28 cellular contexts compared by ENCODE assay signal in the genomic region with DNA sequence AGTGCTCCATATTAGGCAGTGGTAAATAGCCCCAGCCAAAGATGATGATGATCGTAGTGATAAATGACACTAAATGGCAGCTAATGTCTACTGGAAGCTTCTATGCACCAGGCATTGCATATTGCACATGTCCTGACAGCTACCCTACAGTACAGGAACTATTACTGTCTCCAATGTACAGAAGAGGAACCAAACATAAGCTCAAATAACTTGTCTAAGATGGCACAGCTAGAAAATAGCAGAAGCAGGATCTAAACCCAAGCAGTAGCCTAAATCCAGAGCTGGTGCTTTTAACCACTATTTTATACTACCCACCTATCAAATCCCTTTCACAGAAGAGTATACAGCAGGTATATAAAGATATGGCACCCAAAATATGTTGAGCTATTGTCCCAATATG. TPM values are rescaled to one million over a fixed set of nuclear protein-coding genes. Genes with fewer than 3 reads are reported as not detected.
DNase-seq lines count a peak whose midpoint lies in the region; ATAC-seq and FAIRE-seq lines count a peak whose summit lies in the region.
"Had no signal": no experiment of that assay in that cellular context is flagged by ENCODE, and none has a peak within 500 bp of the region (broad histone marks: within the 10 kb centered on the region; RNA-seq: fewer than 3 reads in every experiment).

No MANE protein-coding gene starts in this region.

- FAIRE-seq in HTR-8/SVneo (lab: Jason Lieb, UNC) = peak; percentile 99
- FAIRE-seq: bronchial epithelial cell, colon had no signal

- peaks cover under 1 to 9% of the 10 kb centered on the region in 2 donors for H3K36me3 Mint-ChIP-seq in naive B cell

- peaks cover 0 to 2% (median 0%) of the 10 kb centered on the region in 7 donors for H3K9me3 Mint-ChIP-seq in naive B cell
- H3K9me3 Mint-ChIP-seq: activated B cell treated with CpG ODN at 0.5 μM for 24 hours; activated naive CD8-positive, alpha-beta T cell treated with anti-CD3 and anti-CD28 coated beads for 36 hours; neural crest cell had no signal

- DNase-seq in HTR-8/SVneo (ENCODE audit: insufficient read length, low spot score) (no peak), Kasumi-1 (lab: John Stamatoyannopoulos, UW) (peak; percentile 1 to 26), OCI-M1 (lab: John Stamatoyannopoulos, UW) (peak; percentile 3), naive B cell (peak; percentile 2), DMS79 (lab: John Stamatoyannopoulos, UW) (no peak), NCI-H748 (lab: John Stamatoyannopoulos, UW; ENCODE audit: unreplicated experiment) (no peak), retina (no peak)
- DNase-seq: activated B cell treated with CpG ODN at 0.5 μM for 24 hours; activated CD4-positive, alpha-beta T cell treated with anti-CD3 and anti-CD28 coated beads, Interleukin-2, amount 10 ng/mL, durations not matched to agents 7 days and 5 days; activated effector memory CD4-positive, alpha-beta T cell treated with Interleukin-2 at 50 U/mL for 16 hours; activated naive CD8-positive, alpha-beta T cell treated with anti-CD3 and anti-CD28 coated beads for 36 hours; anterior cingulate cortex; C1 segment of cervical spinal cord; COR-L47; effector memory CD4-positive, alpha-beta T cell; HCEC 1CT; hypothalamus; left cardiac atrium; NCI-H1694; NCI-H446; NCI-H774; stimulated activated naive B cell treated with anti-CD40 and anti-IgM and Interleukin-4, amounts not matched to agents 10 μg/mL and 1 μg/mL and 100 μg/mL, for 72 hours; substantia nigra; T1000; trophoblast cell had no signal

- H3K4me1 Mint-ChIP-seq in naive B cell = peaks cover 21 to 39% (median 23%) of the 10 kb centered on the region in 3 donors
- H3K4me1 Mint-ChIP-seq: neural crest cell had no signal

- no peak overlapping the region for H3K4me3 Mint-ChIP-seq in naive B cell
- H3K4me3 Mint-ChIP-seq: activated B cell treated with CpG ODN at 0.5 μM for 24 hours; activated CD4-positive, alpha-beta T cell treated with anti-CD3 and anti-CD28 coated beads, Interleukin-2, amount 10 ng/mL, durations not matched to agents 7 days and 5 days; neural crest cell; stimulated activated naive B cell treated with anti-CD40 and anti-IgM and Interleukin-4, amounts not matched to agents 10 μg/mL and 1 μg/mL and 100 μg/mL, for 72 hours had no signal

- peak; percentile 67 to 79 for ATAC-seq in naive B cell (ENCODE audit: low read depth in 2 of 2)
- ATAC-seq: left cardiac atrium had no signal

- no peaks in the 10 kb centered on the region for H3K27me3 Mint-ChIP-seq in naive B cell
- H3K27me3 Mint-ChIP-seq: activated B cell treated with CpG ODN at 0.5 μM for 24 hours; activated CD4-positive, alpha-beta T cell treated with anti-CD3 and anti-CD28 coated beads, Interleukin-2, amount 10 ng/mL, durations not matched to agents 7 days and 5 days; activated naive CD8-positive, alpha-beta T cell treated with anti-CD3 and anti-CD28 coated beads for 36 hours; stimulated activated naive B cell treated with anti-CD40 and anti-IgM and Interleukin-4, amounts not matched to agents 10 μg/mL and 1 μg/mL and 100 μg/mL, for 72 hours had no signal

- H3K27ac Mint-ChIP-seq in naive B cell = peak overlapping the region in 1 of 6 donors; percentile 34
- H3K27ac Mint-ChIP-seq: activated B cell treated with CpG ODN at 0.5 μM for 24 hours; stimulated activated naive B cell treated with anti-CD40 and anti-IgM and Interleukin-4, amounts not matched to agents 10 μg/mL and 1 μg/mL and 100 μg/mL, for 72 hours had no signal

RNA-seq across cellular contexts. Expression of a gene that starts 28.9 kb away (rescaled TPM):
- polyA plus RNA-seq in naive B cell (ENCODE audit: low read depth in 6 of 6) = 1 to 10 TPM; 1.6 to 7.4 (median 3.2) TPM

Comparison
In these comparisons a context has a peak if more than half of its experiments do, and no peak if none do; other contexts are left out.
1. DNase-seq: peak in Kasumi-1 (2 of 2), OCI-M1 (single experiment) and naive B cell (single experiment); none in HTR-8/SVneo (single experiment), DMS79 (single experiment), NCI-H748 (single experiment) and retina (single experiment).